In the genomic region with DNA sequence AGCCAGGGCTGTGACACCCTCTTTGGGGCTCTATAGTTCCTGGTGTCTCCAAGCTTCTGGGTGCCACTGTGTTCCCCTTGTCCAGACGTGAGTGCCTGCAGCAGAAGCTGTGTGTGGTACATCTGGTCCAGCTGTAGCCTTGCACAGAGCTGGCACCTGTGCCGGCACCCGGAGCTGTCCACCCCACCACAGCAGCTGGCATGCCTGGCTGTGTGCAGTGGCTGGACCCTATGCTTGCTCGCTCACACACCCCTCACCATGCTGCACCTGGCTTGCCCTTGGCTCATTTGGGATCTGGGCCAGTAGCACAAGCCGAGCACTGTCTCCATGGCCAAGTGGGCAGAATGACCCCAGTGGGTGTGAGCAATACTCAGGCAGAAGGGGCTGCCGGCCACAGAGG, we compare ENCODE assay signal across 15 cellular contexts. TPM values are rescaled to one million over a fixed set of nuclear protein-coding genes. Genes with fewer than 3 reads are reported as not detected.
DNase-seq lines count a peak whose midpoint lies in the region; ATAC-seq, FAIRE-seq and TF ChIP-seq lines count a peak whose summit lies in the region.
"Had no signal": no experiment of that assay in that cellular context is flagged by ENCODE, and none has a peak within 500 bp of the region (broad histone marks: within the 10 kb centered on the region; RNA-seq: fewer than 3 reads in every experiment).

No MANE protein-coding gene starts in this region.

- peak overlapping the region; percentile 85 for H2AK5ac ChIP-seq in neuronal stem cell (ENCODE audit: low read depth, low read length)

- peak overlapping the region; percentile 74 for H3K18ac ChIP-seq in neuronal stem cell (ENCODE audit: low read length)

- H3K14ac ChIP-seq in neuronal stem cell (ENCODE audit: low read length) = no peak overlapping the region

- peak overlapping the region; percentile 14 for H3K4ac ChIP-seq in neuronal stem cell (ENCODE audit: low read length)

- H4K8ac ChIP-seq in neuronal stem cell (ENCODE audit: low read depth, low read length) = no peak overlapping the region

- H3K9me3 ChIP-seq in right cardiac atrium (ENCODE audit: control insufficient read depth, low read length) = peaks cover 4% of the 10 kb centered on the region
- no peaks in the 10 kb centered on the region for H3K9me3 ChIP-seq in right atrium auricular region
- peaks cover 6% of the 10 kb centered on the region; the same call in 1 of the 2 replicates for H3K9me3 ChIP-seq in K562 (replicated peaks; ENCODE audit: control insufficient read depth, insufficient read depth, low read depth, low read length)
- peaks cover 12 to 19% of the 10 kb centered on the region in 2 donors for H3K9me3 ChIP-seq in neuronal stem cell (replicated peaks in 1 of 2; ENCODE audit: control insufficient read depth in 2 of 2, insufficient read depth in 1 of 2, low read depth in 1 of 2, low read length in 2 of 2)

- CTCF ChIA-PET in K562 (lab: Yijun Ruan, JAX; ENCODE audit: low intra/inter-chr PET ratio) = no interaction called here

- 81% methylated on average over 6 of the region's 6 CpGs for WGBS in right cardiac atrium
- 59% methylated on average over 6 of the region's 6 CpGs for WGBS in K562 (ENCODE audit: insufficient coverage, low coverage, missing lambda C conversion rate)
- no CpG with 5 or more reads among the region's 6 CpGs for WGBS in neuronal stem cell (ENCODE audit: extremely low coverage in 2 of 2, insufficient read length in 2 of 2, insufficient replicate concordance in 1 of 2), 2 donors

- no TSS peak for BruUV-seq in K562 (replicated peaks; lab: Mats Ljungman, UMichigan)

- H3K79me1 ChIP-seq in neuronal stem cell (ENCODE audit: low read depth, low read length) = no peaks in the 10 kb centered on the region

- no peaks in the 10 kb centered on the region for H4K20me1 ChIP-seq in K562 (replicated peaks; ENCODE audit: control insufficient read depth, insufficient read depth, low read length)

- H2AFZ ChIP-seq in K562 (ENCODE audit: low read depth, low read length) = no peak overlapping the region
- no peak overlapping the region for H2AFZ ChIP-seq in neuronal stem cell (ENCODE audit: low read length)

- no peak for FAIRE-seq in K562 (lab: Jason Lieb, UNC)
- FAIRE-seq: GM12878 had no signal

- no peaks in the 10 kb centered on the region for H3K79me2 ChIP-seq in K562 (ENCODE audit: control insufficient read depth, insufficient read depth, low read length)

- peak overlapping the region; percentile 35 for H4K91ac ChIP-seq in neuronal stem cell (ENCODE audit: low read depth, low read length, poor library complexity)

- H2BK120ac ChIP-seq in neuronal stem cell (ENCODE audit: low read depth, low read length) = no peak overlapping the region

- H3K36me3 ChIP-seq in right atrium auricular region = peaks cover 21% of the 10 kb centered on the region
- H3K36me3 ChIP-seq in K562 (ENCODE audit: control insufficient read depth, insufficient read depth, low read length) = peaks cover 2% of the 10 kb centered on the region; the same call in 2 of the 3 replicates
- H3K36me3 ChIP-seq in neuronal stem cell (replicated peaks in 1 of 2; ENCODE audit: control insufficient read depth in 2 of 2, insufficient read depth in 2 of 2, low read length in 2 of 2) = peaks cover 9 to 12% of the 10 kb centered on the region in 2 donors

- H3K27ac ChIP-seq in right cardiac atrium (ENCODE audit: low read length) (no peak overlapping the region), right atrium auricular region (no peak overlapping the region), K562 (ENCODE audit: extremely low read depth, low read depth, low read length) (no peak overlapping the region), neuronal stem cell (replicated peaks; ENCODE audit: low read length) (no peak overlapping the region)

- intact Hi-C loops in right cardiac atrium (cut with DNase I) = no loop called here
- intact Hi-C loops in K562 (cut with micrococcal nuclease) = no loop called here

- in situ Hi-C loops in K562 (cut with MboI) = no loop called here

- no peak overlapping the region for H3K4me2 ChIP-seq in K562 (ENCODE audit: insufficient read depth, low read length)
- no peak overlapping the region for H3K4me2 ChIP-seq in neuronal stem cell (ENCODE audit: insufficient read depth, low read length, poor library complexity, severe bottlenecking)

- H3K9ac ChIP-seq in K562 (ENCODE audit: insufficient read depth in 1 of 2, low read depth in 2 of 2, low read length in 2 of 2) (no peak overlapping the region), neuronal stem cell (ENCODE audit: low read depth, low read length, poor library complexity) (no peak overlapping the region)

- H3K27me3 ChIP-seq in right cardiac atrium (ENCODE audit: control insufficient read depth, insufficient read depth) = no peaks in the 10 kb centered on the region
- no peaks in the 10 kb centered on the region for H3K27me3 ChIP-seq in right atrium auricular region
- no peaks in the 10 kb centered on the region for H3K27me3 ChIP-seq in K562 (ENCODE audit: control insufficient read depth in 2 of 2, insufficient read depth in 2 of 2, low read length in 2 of 2)
- H3K27me3 ChIP-seq in neuronal stem cell (ENCODE audit: control insufficient read depth in 3 of 3, insufficient read depth in 3 of 3, low read depth in 1 of 3, low read length in 3 of 3) = no peaks in the 10 kb centered on the region

- TF ChIP-seq EP300 in K562 (IDR thresholded peaks at IDR 0.05; ENCODE audit: low read length) = no peak

- H2BK5ac ChIP-seq in neuronal stem cell (ENCODE audit: low read length) = no peak overlapping the region

- peak overlapping the region; percentile 88 for H2BK12ac ChIP-seq in neuronal stem cell (ENCODE audit: low read length)

- no peak overlapping the region for H2BK15ac ChIP-seq in neuronal stem cell (ENCODE audit: low read length)

- H3K4me1 ChIP-seq in right cardiac atrium (ENCODE audit: control insufficient read depth, insufficient read depth, low read length) = no peaks in the 10 kb centered on the region
- no peaks in the 10 kb centered on the region for H3K4me1 ChIP-seq in right atrium auricular region
- no peaks in the 10 kb centered on the region; a peak in 1 of 5 replicates for H3K4me1 ChIP-seq in K562 (replicated peaks in 1 of 2; ENCODE audit: control insufficient read depth in 2 of 2, insufficient read depth in 2 of 2, low read length in 2 of 2)
- peaks cover 4 to 5% of the 10 kb centered on the region in 2 donors for H3K4me1 ChIP-seq in neuronal stem cell (ENCODE audit: control insufficient read depth in 2 of 2, insufficient read depth in 1 of 2, low read depth in 1 of 2, low read length in 2 of 2)

- TF ChIP-seq POLR2A in K562 (conservative IDR thresholded peaks at IDR 0.05) = no peak

- TF ChIP-seq CTCF in right atrium auricular region (IDR thresholded peaks at IDR 0.05) (no peak), K562 (IDR thresholded peaks at IDR 0.05 in 2 of 3, conservative IDR thresholded peaks at IDR 0.05 in 1 of 3; ENCODE audit: insufficient read depth in 2 of 3, low read depth in 1 of 3, low read length in 3 of 3) (no peak)

- H3K9me1 ChIP-seq in K562 (ENCODE audit: control insufficient read depth, insufficient read depth, low read length) = no peaks in the 10 kb centered on the region

- H3K23ac ChIP-seq in neuronal stem cell (ENCODE audit: low read depth, low read length, poor library complexity) = no peak overlapping the region

- DNase-seq in right cardiac atrium (no peak), right atrium auricular region (ENCODE audit: low spot score) (no peak), K562 (ENCODE audit: extremely low read depth in 1 of 4, low spot score in 3 of 4) (no peak), neuronal stem cell (ENCODE audit: low spot score) (no peak), mucosa of gallbladder (ENCODE audit: low spot score) (no peak)
- no peak for DNase-seq in stimulated activated CD4-positive, alpha-beta T cell treated with anti-CD3 and anti-CD28 coated beads, Interleukin-1b, Interleukin-23, amount 100 ng/mL, for 48 hours
- DNase-seq: C1 segment of cervical spinal cord; CD4-positive, CD25-positive, alpha-beta regulatory T cell; CD8-positive, alpha-beta memory T cell; COR-L47; DMS 273 treated with DMSO at 0.1 percent for 48 hours; DND-41; EL; HCEC 1CT had no signal

- H3K4me3 ChIP-seq in right cardiac atrium (ENCODE audit: low read length) (no peak overlapping the region), right atrium auricular region (no peak overlapping the region), K562 (no peak overlapping the region), neuronal stem cell (ENCODE audit: low read length in 2 of 2) (no peak overlapping the region)
- H3K4me3 ChIP-seq: GM12878 had no signal

- POLR2A ChIA-PET in K562 (lab: Yijun Ruan, JAX) = interaction anchor here (2.6 kb wide), 1 partner anchor 11 kb away, joined by 11 read pairs; a partner anchor contains a TSS

- TF ChIP-seq RAD21 in K562 (CRISPR knock-in tag; conservative IDR thresholded peaks at IDR 0.05 in 1 of 2, IDR thresholded peaks at IDR 0.05 in 1 of 2) = no peak

- ATAC-seq in right cardiac atrium (peak; percentile 16 to 24), K562 (no peak)
- ATAC-seq: GM12878 had no signal

RNA-seq across cellular contexts. Expression of a gene that starts 10.6 kb away (rescaled TPM):
- total RNA-seq in right cardiac atrium (10 to 100 TPM; 35.0 to 52.0 (median 39.6) TPM), right atrium auricular region (10 to 100 TPM; 60.2 to 100.0 TPM), K562 (2014; rRNA removed) (34.2 and 35.9 TPM in 2 replicates), K562 (2014; rRNA removed; fragmentation: Illumina TruSeq; extraction: Trizol) (13.5 and 15.3 TPM in 2 replicates), K562 (2015; rRNA removed; fragmentation: Illumina TruSeq; extraction: Trizol) (11.2 and 11.4 TPM in 2 replicates), K562 (2021) (9.0 and 9.6 TPM in 2 replicates), mucosa of gallbladder (31.3 TPM)
- polyA plus RNA-seq in right cardiac atrium (35.7 TPM), K562 (2011; rRNA removed) (7.6 and 8.9 TPM in 2 replicates), K562 (2014; fragmentation: Illumina TruSeq; extraction: Trizol) (7.8 and 8.6 TPM in 2 replicates), K562 (2014; fragmentation: Nextera tagmentation; extraction: Ambion mirVana) (1 to 10 TPM; 4.3 to 5.3 TPM), K562 (2014; rRNA removed) (9.1 and 15.1 TPM in 2 replicates)
- total RNA-seq in K562 (2011; cell fraction: chromatin; rRNA removed; ENCODE audit: low replicate concordance) = 8.2 and 33.1 TPM in 2 replicates
- total RNA-seq in K562 (2011; cell fraction: nucleolus; rRNA removed) = 8.5 and 13.6 TPM in 2 replicates
- 21.3 and 26.8 TPM in 2 replicates for total RNA-seq in K562 (2011; cell fraction: nucleoplasm; rRNA removed)
- 4.4 and 5.5 TPM in 2 replicates for polyA plus RNA-seq in K562 (2011; cell fraction: cytosol; rRNA removed)
- 5.3 and 5.4 TPM in 2 replicates for polyA plus RNA-seq in K562 (2011; cell fraction: nucleus; rRNA removed)
- polyA plus RNA-seq in K562 (2012) = 9.7 and 19.9 TPM in 2 replicates
- polyA minus RNA-seq in K562 (2011; rRNA and poly(A)+ RNA removed) = 8.4 and 11.9 TPM in 2 replicates
- polyA minus RNA-seq in K562 (2011; cell fraction: cytosol; rRNA and poly(A)+ RNA removed) = 7.1 and 7.5 TPM in 2 replicates
- 7.1 and 17.2 TPM in 2 replicates for polyA minus RNA-seq in K562 (2011; cell fraction: nucleus; rRNA and poly(A)+ RNA removed)
- 14.3 TPM for polyA plus RNA-seq in neuronal stem cell (2013, experiment 1 of 2)
- polyA plus RNA-seq in neuronal stem cell (2013, experiment 2 of 2) = 13.6 TPM

RNA-seq across cellular contexts. Expression of a gene that starts 10.8 kb away (rescaled TPM):
- 10 to 100 TPM; 26.7 to 31.1 (median 30.7) TPM for total RNA-seq in right cardiac atrium
- 10.0 TPM for polyA plus RNA-seq in right cardiac atrium
- 10 to 100 TPM; 23.3 to 28.9 TPM for total RNA-seq in right atrium auricular region
- total RNA-seq in K562 (2011; cell fraction: chromatin; rRNA removed; ENCODE audit: low replicate concordance) = 10.0 and 35.7 TPM in 2 replicates
- 11.5 and 13.6 TPM in 2 replicates for total RNA-seq in K562 (2011; cell fraction: nucleolus; rRNA removed)
- total RNA-seq in K562 (2011; cell fraction: nucleoplasm; rRNA removed) = 20.3 and 27.3 TPM in 2 replicates
- 26.4 and 28.2 TPM in 2 replicates for total RNA-seq in K562 (2014; rRNA removed)
- total RNA-seq in K562 (2014; rRNA removed; fragmentation: Illumina TruSeq; extraction: Trizol) = 47.2 and 57.9 TPM in 2 replicates
- total RNA-seq in K562 (2015; rRNA removed; fragmentation: Illumina TruSeq; extraction: Trizol) = 52.1 and 58.1 TPM in 2 replicates
- total RNA-seq in K562 (2021) = 30.9 and 31.4 TPM in 2 replicates
- 11.0 and 19.6 TPM in 2 replicates for polyA plus RNA-seq in K562 (2011; rRNA removed)
- polyA plus RNA-seq in K562 (2011; cell fraction: cytosol; rRNA removed) = 2.6 and 5.2 TPM in 2 replicates
- 5.4 and 8.1 TPM in 2 replicates for polyA plus RNA-seq in K562 (2011; cell fraction: nucleus; rRNA removed)
- 19.2 and 22.6 TPM in 2 replicates for polyA plus RNA-seq in K562 (2012)
- 34.7 and 41.7 TPM in 2 replicates for polyA plus RNA-seq in K562 (2014; fragmentation: Illumina TruSeq; extraction: Trizol)
- 10 to 100 TPM; 26.3 to 27.8 TPM for polyA plus RNA-seq in K562 (2014; fragmentation: Nextera tagmentation; extraction: Ambion mirVana)
- 16.5 and 17.3 TPM in 2 replicates for polyA plus RNA-seq in K562 (2014; rRNA removed)
- polyA minus RNA-seq in K562 (2011; rRNA and poly(A)+ RNA removed) = 40.2 and 47.4 TPM in 2 replicates
- polyA minus RNA-seq in K562 (2011; cell fraction: cytosol; rRNA and poly(A)+ RNA removed) = 16.4 and 19.6 TPM in 2 replicates
- polyA minus RNA-seq in K562 (2011; cell fraction: nucleus; rRNA and poly(A)+ RNA removed) = 14.3 and 22.7 TPM in 2 replicates
- 28.5 TPM for polyA plus RNA-seq in neuronal stem cell (2013, experiment 1 of 2)
- 31.2 TPM for polyA plus RNA-seq in neuronal stem cell (2013, experiment 2 of 2)
- total RNA-seq in mucosa of gallbladder = 23.2 TPM

RNA-seq across cellular contexts. Expression of a gene that starts 54.4 kb away (rescaled TPM):
- total RNA-seq in right cardiac atrium = 10 to 100 TPM; 32.7 to 37.4 (median 35.6) TPM
- polyA plus RNA-seq in right cardiac atrium = 22.3 TPM
- total RNA-seq in right atrium auricular region = 10 to 100 TPM; 25.9 to 33.1 TPM
- 23.6 and 74.8 TPM in 2 replicates for total RNA-seq in K562 (2011; cell fraction: chromatin; rRNA removed; ENCODE audit: low replicate concordance)
- total RNA-seq in K562 (2011; cell fraction: nucleolus; rRNA removed) = 4.5 and 6.6 TPM in 2 replicates
- 14.4 and 15.2 TPM in 2 replicates for total RNA-seq in K562 (2011; cell fraction: nucleoplasm; rRNA removed)
- 12.0 and 13.5 TPM in 2 replicates for total RNA-seq in K562 (2014; rRNA removed)
- 20.2 and 25.2 TPM in 2 replicates for total RNA-seq in K562 (2014; rRNA removed; fragmentation: Illumina TruSeq; extraction: Trizol)
- total RNA-seq in K562 (2015; rRNA removed; fragmentation: Illumina TruSeq; extraction: Trizol) = 13.5 and 16.3 TPM in 2 replicates
- 12.8 and 13.0 TPM in 2 replicates for total RNA-seq in K562 (2021)
- 16.3 and 27.6 TPM in 2 replicates for polyA plus RNA-seq in K562 (2011; rRNA removed)
- polyA plus RNA-seq in K562 (2011; cell fraction: cytosol; rRNA removed) = 2.6 and 5.5 TPM in 2 replicates
- polyA plus RNA-seq in K562 (2011; cell fraction: nucleus; rRNA removed) = 5.1 and 7.9 TPM in 2 replicates
- polyA plus RNA-seq in K562 (2012) = 11.6 and 21.5 TPM in 2 replicates
- polyA plus RNA-seq in K562 (2014; fragmentation: Illumina TruSeq; extraction: Trizol) = 12.0 and 15.9 TPM in 2 replicates
- polyA plus RNA-seq in K562 (2014; fragmentation: Nextera tagmentation; extraction: Ambion mirVana) = 10 to 100 TPM; 15.9 to 17.4 TPM
- 10.2 and 21.5 TPM in 2 replicates for polyA plus RNA-seq in K562 (2014; rRNA removed)
- 37.2 and 42.3 TPM in 2 replicates for polyA minus RNA-seq in K562 (2011; rRNA and poly(A)+ RNA removed)
- 21.1 and 25.7 TPM in 2 replicates for polyA minus RNA-seq in K562 (2011; cell fraction: cytosol; rRNA and poly(A)+ RNA removed)
- 10.8 and 17.9 TPM in 2 replicates for polyA minus RNA-seq in K562 (2011; cell fraction: nucleus; rRNA and poly(A)+ RNA removed)
- polyA plus RNA-seq in neuronal stem cell (2013, experiment 1 of 2) = 16.0 TPM
- 16.5 TPM for polyA plus RNA-seq in neuronal stem cell (2013, experiment 2 of 2)
- total RNA-seq in mucosa of gallbladder = 22.6 TPM
